ENCODE assay signal across 1 cellular context in the genomic region with DNA sequence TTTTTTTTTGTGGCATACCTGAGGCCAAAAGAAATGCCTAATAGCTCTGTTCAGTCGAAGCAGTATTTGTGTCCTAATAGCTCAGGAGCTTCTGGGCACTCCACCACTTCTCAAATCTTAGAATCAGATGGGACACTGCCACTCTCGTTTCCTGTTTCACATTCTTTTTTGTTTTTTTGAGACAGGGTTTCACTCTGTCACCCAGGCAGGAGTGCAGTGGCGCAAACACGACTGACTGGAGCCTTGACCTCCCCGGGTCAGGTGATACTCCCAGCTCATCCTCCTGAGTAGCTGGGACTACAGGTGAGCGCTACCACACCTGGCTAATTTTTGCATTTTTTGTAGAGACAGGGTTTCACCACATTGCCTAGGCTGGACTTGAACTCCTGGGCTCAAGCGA.
TF ChIP-seq lines count a peak whose summit lies in the region.

No MANE protein-coding gene starts in this region.

TF ChIP-seq in GM23338, 12 proteins besides CTCF, POLR2A, EP300 and RAD21 (continued from another document):
- TF ChIP-seq, protein P1, sequence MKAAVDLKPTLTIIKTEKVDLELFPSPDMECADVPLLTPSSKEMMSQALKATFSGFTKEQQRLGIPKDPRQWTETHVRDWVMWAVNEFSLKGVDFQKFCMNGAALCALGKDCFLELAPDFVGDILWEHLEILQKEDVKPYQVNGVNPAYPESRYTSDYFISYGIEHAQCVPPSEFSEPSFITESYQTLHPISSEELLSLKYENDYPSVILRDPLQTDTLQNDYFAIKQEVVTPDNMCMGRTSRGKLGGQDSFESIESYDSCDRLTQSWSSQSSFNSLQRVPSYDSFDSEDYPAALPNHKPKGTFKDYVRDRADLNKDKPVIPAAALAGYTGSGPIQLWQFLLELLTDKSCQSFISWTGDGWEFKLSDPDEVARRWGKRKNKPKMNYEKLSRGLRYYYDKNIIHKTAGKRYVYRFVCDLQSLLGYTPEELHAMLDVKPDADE (IDR thresholded peaks at IDR 0.05): no peak
- TF ChIP-seq ZNF331 (CRISPR knock-in tag; IDR thresholded peaks at IDR 0.05; ENCODE audit: low read depth): no peak
- TF ChIP-seq NANOG (IDR thresholded peaks at IDR 0.05; ENCODE audit: borderline replicate concordance): no peak
- TF ChIP-seq EZH2phosphoT487 (IDR thresholded peaks at IDR 0.05; ENCODE audit: unreplicated experiment): no peak
- no peak for TF ChIP-seq ZNF114 (CRISPR knock-in tag; IDR thresholded peaks at IDR 0.05)
- TF ChIP-seq CREB1 (CRISPR knock-in tag; IDR thresholded peaks at IDR 0.05; ENCODE audit: low read depth): no peak
- TF ChIP-seq, protein P2, sequence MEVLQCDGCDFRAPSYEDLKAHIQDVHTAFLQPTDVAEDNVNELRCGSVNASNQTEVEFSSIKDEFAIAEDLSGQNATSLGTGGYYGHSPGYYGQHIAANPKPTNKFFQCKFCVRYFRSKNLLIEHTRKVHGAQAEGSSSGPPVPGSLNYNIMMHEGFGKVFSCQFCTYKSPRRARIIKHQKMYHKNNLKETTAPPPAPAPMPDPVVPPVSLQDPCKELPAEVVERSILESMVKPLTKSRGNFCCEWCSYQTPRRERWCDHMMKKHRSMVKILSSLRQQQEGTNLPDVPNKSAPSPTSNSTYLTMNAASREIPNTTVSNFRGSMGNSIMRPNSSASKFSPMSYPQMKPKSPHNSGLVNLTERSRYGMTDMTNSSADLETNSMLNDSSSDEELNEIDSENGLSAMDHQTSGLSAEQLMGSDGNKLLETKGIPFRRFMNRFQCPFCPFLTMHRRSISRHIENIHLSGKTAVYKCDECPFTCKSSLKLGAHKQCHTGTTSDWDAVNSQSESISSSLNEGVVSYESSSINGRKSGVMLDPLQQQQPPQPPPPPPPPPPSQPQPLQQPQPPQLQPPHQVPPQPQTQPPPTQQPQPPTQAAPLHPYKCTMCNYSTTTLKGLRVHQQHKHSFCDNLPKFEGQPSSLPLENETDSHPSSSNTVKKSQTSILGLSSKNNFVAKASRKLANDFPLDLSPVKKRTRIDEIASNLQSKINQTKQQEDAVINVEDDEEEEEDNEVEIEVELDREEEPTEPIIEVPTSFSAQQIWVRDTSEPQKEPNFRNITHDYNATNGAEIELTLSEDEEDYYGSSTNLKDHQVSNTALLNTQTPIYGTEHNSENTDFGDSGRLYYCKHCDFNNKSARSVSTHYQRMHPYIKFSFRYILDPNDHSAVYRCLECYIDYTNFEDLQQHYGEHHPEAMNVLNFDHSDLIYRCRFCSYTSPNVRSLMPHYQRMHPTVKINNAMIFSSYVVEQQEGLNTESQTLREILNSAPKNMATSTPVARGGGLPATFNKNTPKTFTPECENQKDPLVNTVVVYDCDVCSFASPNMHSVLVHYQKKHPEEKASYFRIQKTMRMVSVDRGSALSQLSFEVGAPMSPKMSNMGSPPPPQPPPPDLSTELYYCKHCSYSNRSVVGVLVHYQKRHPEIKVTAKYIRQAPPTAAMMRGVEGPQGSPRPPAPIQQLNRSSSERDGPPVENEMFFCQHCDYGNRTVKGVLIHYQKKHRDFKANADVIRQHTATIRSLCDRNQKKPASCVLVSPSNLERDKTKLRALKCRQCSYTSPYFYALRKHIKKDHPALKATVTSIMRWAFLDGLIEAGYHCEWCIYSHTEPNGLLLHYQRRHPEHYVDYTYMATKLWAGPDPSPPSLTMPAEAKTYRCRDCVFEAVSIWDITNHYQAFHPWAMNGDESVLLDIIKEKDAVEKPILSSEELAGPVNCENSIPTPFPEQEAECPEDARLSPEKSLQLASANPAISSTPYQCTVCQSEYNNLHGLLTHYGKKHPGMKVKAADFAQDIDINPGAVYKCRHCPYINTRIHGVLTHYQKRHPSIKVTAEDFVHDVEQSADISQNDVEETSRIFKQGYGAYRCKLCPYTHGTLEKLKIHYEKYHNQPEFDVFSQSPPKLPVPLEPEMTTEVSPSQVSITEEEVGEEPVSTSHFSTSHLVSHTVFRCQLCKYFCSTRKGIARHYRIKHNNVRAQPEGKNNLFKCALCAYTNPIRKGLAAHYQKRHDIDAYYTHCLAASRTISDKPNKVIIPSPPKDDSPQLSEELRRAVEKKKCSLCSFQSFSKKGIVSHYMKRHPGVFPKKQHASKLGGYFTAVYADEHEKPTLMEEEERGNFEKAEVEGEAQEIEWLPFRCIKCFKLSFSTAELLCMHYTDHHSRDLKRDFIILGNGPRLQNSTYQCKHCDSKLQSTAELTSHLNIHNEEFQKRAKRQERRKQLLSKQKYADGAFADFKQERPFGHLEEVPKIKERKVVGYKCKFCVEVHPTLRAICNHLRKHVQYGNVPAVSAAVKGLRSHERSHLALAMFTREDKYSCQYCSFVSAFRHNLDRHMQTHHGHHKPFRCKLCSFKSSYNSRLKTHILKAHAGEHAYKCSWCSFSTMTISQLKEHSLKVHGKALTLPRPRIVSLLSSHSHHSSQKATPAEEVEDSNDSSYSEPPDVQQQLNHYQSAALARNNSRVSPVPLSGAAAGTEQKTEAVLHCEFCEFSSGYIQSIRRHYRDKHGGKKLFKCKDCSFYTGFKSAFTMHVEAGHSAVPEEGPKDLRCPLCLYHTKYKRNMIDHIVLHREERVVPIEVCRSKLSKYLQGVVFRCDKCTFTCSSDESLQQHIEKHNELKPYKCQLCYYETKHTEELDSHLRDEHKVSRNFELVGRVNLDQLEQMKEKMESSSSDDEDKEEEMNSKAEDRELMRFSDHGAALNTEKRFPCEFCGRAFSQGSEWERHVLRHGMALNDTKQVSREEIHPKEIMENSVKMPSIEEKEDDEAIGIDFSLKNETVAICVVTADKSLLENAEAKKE (CRISPR knock-in tag; IDR thresholded peaks at IDR 0.05): no peak
